In the genomic region with DNA sequence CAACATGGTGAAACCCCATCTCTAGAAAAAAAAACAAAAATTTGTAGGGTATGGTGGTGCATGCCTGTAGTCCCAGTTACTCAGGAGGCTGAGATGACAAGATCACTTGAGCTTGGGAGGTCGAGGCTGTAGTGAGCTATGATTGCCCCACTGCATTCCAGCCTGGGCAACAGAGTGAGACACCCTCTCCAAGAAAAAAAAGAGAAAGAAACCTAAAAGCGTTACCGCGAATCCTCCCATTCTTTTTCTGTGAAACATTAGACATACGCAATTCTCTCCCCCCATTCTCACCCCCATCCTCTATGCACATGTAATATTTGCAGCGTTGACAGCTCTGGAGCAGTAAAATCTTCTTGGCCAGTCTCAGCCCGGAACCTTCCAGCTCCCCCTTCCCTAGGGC, we compare ENCODE assay signal across 1 cellular context.
TF ChIP-seq lines count a peak whose summit lies in the region.

No MANE protein-coding gene starts in this region.

TF ChIP-seq in GM23338, 12 proteins besides CTCF, POLR2A, EP300 and RAD21 (continued from another document):
- TF ChIP-seq, protein P1, sequence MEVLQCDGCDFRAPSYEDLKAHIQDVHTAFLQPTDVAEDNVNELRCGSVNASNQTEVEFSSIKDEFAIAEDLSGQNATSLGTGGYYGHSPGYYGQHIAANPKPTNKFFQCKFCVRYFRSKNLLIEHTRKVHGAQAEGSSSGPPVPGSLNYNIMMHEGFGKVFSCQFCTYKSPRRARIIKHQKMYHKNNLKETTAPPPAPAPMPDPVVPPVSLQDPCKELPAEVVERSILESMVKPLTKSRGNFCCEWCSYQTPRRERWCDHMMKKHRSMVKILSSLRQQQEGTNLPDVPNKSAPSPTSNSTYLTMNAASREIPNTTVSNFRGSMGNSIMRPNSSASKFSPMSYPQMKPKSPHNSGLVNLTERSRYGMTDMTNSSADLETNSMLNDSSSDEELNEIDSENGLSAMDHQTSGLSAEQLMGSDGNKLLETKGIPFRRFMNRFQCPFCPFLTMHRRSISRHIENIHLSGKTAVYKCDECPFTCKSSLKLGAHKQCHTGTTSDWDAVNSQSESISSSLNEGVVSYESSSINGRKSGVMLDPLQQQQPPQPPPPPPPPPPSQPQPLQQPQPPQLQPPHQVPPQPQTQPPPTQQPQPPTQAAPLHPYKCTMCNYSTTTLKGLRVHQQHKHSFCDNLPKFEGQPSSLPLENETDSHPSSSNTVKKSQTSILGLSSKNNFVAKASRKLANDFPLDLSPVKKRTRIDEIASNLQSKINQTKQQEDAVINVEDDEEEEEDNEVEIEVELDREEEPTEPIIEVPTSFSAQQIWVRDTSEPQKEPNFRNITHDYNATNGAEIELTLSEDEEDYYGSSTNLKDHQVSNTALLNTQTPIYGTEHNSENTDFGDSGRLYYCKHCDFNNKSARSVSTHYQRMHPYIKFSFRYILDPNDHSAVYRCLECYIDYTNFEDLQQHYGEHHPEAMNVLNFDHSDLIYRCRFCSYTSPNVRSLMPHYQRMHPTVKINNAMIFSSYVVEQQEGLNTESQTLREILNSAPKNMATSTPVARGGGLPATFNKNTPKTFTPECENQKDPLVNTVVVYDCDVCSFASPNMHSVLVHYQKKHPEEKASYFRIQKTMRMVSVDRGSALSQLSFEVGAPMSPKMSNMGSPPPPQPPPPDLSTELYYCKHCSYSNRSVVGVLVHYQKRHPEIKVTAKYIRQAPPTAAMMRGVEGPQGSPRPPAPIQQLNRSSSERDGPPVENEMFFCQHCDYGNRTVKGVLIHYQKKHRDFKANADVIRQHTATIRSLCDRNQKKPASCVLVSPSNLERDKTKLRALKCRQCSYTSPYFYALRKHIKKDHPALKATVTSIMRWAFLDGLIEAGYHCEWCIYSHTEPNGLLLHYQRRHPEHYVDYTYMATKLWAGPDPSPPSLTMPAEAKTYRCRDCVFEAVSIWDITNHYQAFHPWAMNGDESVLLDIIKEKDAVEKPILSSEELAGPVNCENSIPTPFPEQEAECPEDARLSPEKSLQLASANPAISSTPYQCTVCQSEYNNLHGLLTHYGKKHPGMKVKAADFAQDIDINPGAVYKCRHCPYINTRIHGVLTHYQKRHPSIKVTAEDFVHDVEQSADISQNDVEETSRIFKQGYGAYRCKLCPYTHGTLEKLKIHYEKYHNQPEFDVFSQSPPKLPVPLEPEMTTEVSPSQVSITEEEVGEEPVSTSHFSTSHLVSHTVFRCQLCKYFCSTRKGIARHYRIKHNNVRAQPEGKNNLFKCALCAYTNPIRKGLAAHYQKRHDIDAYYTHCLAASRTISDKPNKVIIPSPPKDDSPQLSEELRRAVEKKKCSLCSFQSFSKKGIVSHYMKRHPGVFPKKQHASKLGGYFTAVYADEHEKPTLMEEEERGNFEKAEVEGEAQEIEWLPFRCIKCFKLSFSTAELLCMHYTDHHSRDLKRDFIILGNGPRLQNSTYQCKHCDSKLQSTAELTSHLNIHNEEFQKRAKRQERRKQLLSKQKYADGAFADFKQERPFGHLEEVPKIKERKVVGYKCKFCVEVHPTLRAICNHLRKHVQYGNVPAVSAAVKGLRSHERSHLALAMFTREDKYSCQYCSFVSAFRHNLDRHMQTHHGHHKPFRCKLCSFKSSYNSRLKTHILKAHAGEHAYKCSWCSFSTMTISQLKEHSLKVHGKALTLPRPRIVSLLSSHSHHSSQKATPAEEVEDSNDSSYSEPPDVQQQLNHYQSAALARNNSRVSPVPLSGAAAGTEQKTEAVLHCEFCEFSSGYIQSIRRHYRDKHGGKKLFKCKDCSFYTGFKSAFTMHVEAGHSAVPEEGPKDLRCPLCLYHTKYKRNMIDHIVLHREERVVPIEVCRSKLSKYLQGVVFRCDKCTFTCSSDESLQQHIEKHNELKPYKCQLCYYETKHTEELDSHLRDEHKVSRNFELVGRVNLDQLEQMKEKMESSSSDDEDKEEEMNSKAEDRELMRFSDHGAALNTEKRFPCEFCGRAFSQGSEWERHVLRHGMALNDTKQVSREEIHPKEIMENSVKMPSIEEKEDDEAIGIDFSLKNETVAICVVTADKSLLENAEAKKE (CRISPR knock-in tag; IDR thresholded peaks at IDR 0.05) = no peak
- TF ChIP-seq ZNF331 (CRISPR knock-in tag; IDR thresholded peaks at IDR 0.05; ENCODE audit: low read depth) (no peak), EZH2phosphoT487 (IDR thresholded peaks at IDR 0.05; ENCODE audit: unreplicated experiment) (no peak)
